Comparison of ENCODE assay signal across 29 cellular contexts in genomic region chr14:73267474-73267873, GRCh38. TPM values are rescaled to one million over a fixed set of nuclear protein-coding genes. Genes with fewer than 3 reads are reported as not detected.
DNase-seq lines count a peak whose midpoint lies in the region; ATAC-seq, FAIRE-seq and TF ChIP-seq lines count a peak whose summit lies in the region.
"Had no signal": no experiment of that assay in that cellular context is flagged by ENCODE, and none has a peak within 500 bp of the region (broad histone marks: within the 10 kb centered on the region; RNA-seq: fewer than 3 reads in every experiment).

No MANE protein-coding gene starts in this region.

- H3K18ac ChIP-seq in H1 (ENCODE audit: extremely low read depth, low read length), result no peak overlapping the region
- no peak overlapping the region for H3K18ac ChIP-seq in neuronal stem cell (ENCODE audit: low read length)

- H3K4me3 ChIP-seq in Caco-2 (ENCODE audit: low read depth, low read length) (no peak overlapping the region), Peyer's patch (no peak overlapping the region), H1 (ENCODE audit: extremely low read depth in 1 of 4, insufficient read depth in 2 of 4, low read depth in 3 of 4, low read length in 4 of 4) (no peak overlapping the region), neuronal stem cell (ENCODE audit: low read length in 2 of 2) (no peak overlapping the region), upper lobe of left lung (no peak overlapping the region)
- H3K4me3 ChIP-seq: BLaER1 treated with 17β-estradiol and CSF1 and Interleukin-3, amounts not matched to agents 10 nM and 100 nM; GM23338; HAP-1; SJSA1 had no signal

- H3K14ac ChIP-seq in H1 (ENCODE audit: insufficient read length) (no peak overlapping the region), neuronal stem cell (ENCODE audit: low read length) (no peak overlapping the region)

- FAIRE-seq in H1 (lab: Jason Lieb, UNC), result no peak
- FAIRE-seq: A204.1, G401.6, GM12892, GM18507 had no signal

- no peak overlapping the region for H3K4me3 Mint-ChIP-seq in Caco-2 (ENCODE audit: unreplicated experiment)
- H3K4me3 Mint-ChIP-seq: CD4-positive, alpha-beta T cell; GM23338; HFFc6 had no signal

- TF ChIP-seq RAD21 in H1 (IDR thresholded peaks at IDR 0.05 in 1 of 2, conservative IDR thresholded peaks at IDR 0.05 in 1 of 2; ENCODE audit: low read depth in 2 of 2, low read length in 2 of 2), result no peak

- H3K27ac Mint-ChIP-seq in Caco-2 (ENCODE audit: unreplicated experiment), result peak overlapping the region; percentile 7
- H3K27ac Mint-ChIP-seq: CD4-positive, alpha-beta T cell; GM23338; HFFc6; IgD-negative memory B cell had no signal

- no peak for TF ChIP-seq EP300 in H1 (IDR thresholded peaks at IDR 0.05; ENCODE audit: borderline replicate concordance in 1 of 2, low read depth in 2 of 2, low read length in 2 of 2)
- no peak for TF ChIP-seq EP300 in upper lobe of left lung (IDR thresholded peaks at IDR 0.05)

- H2AK5ac ChIP-seq in H1 (ENCODE audit: low read depth, low read length) (no peak overlapping the region), neuronal stem cell (ENCODE audit: low read depth, low read length) (no peak overlapping the region)

- POLR2A ChIA-PET in Caco-2 (lab: Charles Lee) (interaction anchor here (0.5 kb wide), 1 partner anchor 341 kb away, joined by 3 read pairs; the partner anchor contains the start of gene DCAF4), H1 (lab: Charles Lee; ENCODE audit: partially characterized antibody) (interaction anchor here (0.9 to 2.3 kb wide), 2 partner anchors 15 to 30 kb away, joined by 3 to 11 read pairs; partner anchors contain the start of gene PAPLN)

- H2BK120ac ChIP-seq in H1 (replicated peaks; ENCODE audit: low read depth, low read length), result no peak overlapping the region
- no peak overlapping the region for H2BK120ac ChIP-seq in neuronal stem cell (ENCODE audit: low read depth, low read length)

- H3K4me1 ChIP-seq in Caco-2 (peaks cover 3% of the 10 kb centered on the region; the same call in 1 of the 2 replicates), Peyer's patch (peaks cover 0 to 8% (median 0%) of the 10 kb centered on the region in 4 donors), H1 (replicated peaks in 1 of 4; ENCODE audit: control insufficient read depth in 3 of 4, insufficient read depth in 4 of 4, low read length in 3 of 4) (peaks cover 0 to 6% (median 3%) of the 10 kb centered on the region in 4 experiments; a peak in 5 of 7 replicates), neuronal stem cell (ENCODE audit: control insufficient read depth in 2 of 2, insufficient read depth in 1 of 2, low read depth in 1 of 2, low read length in 2 of 2) (no peaks in the 10 kb centered on the region), upper lobe of left lung (peaks cover 5 to 15% (median 12%) of the 10 kb centered on the region in 4 donors)
- H3K4me1 ChIP-seq: HAP-1, SJSA1 had no signal

- no peak overlapping the region for H3K56ac ChIP-seq in H1 (replicated peaks; ENCODE audit: insufficient read length, low read depth, low read length)

- no peak for ATAC-seq in stimulated activated naive CD8-positive, alpha-beta T cell treated with anti-CD3 and anti-CD28 coated beads, Interleukin-15, Interleukin-2, amounts not matched to agents 100 U/mL and 50 U/mL, for 24 hours
- ATAC-seq in upper lobe of left lung (ENCODE audit: low FRiP score in 2 of 2), result no peak
- ATAC-seq: GM23338, Right ventricle myocardium inferior had no signal

- no peak overlapping the region for H2BK20ac ChIP-seq in H1 (ENCODE audit: low read length)

- no peak overlapping the region for H2BK12ac ChIP-seq in H1 (ENCODE audit: low read depth, low read length)
- H2BK12ac ChIP-seq in neuronal stem cell (ENCODE audit: low read length), result no peak overlapping the region

- H2BK5ac ChIP-seq in H1 (ENCODE audit: low read depth, low read length) (no peak overlapping the region), neuronal stem cell (ENCODE audit: low read length) (no peak overlapping the region)

- H2BK15ac ChIP-seq in H1 (ENCODE audit: low read length), result no peak overlapping the region
- H2BK15ac ChIP-seq in neuronal stem cell (ENCODE audit: low read length), result no peak overlapping the region

- H3K4me1 Mint-ChIP-seq in Caco-2 (ENCODE audit: low read depth, unreplicated experiment), result no peaks in the 10 kb centered on the region

- BruUV-seq in Caco-2 (replicated peaks; lab: Mats Ljungman, UMichigan), result no TSS peak

- no peaks in the 10 kb centered on the region; the same call in 1 of the 2 replicates for H3K23me2 ChIP-seq in H1 (ENCODE audit: low read depth, low read length)

- no peaks in the 10 kb centered on the region for H3K27me3 ChIP-seq in Caco-2 (replicated peaks; ENCODE audit: control insufficient read depth, insufficient read depth, low read length)
- no peaks in the 10 kb centered on the region for H3K27me3 ChIP-seq in Peyer's patch
- H3K27me3 ChIP-seq in H1 (replicated peaks in 1 of 4; ENCODE audit: control insufficient read depth in 3 of 4, extremely low read depth in 1 of 4, insufficient read depth in 3 of 4, low read length in 3 of 4), result peaks cover 0 to 4% (median 0%) of the 10 kb centered on the region in 4 experiments; a peak in 1 of 7 replicates
- H3K27me3 ChIP-seq in neuronal stem cell (ENCODE audit: control insufficient read depth in 3 of 3, insufficient read depth in 3 of 3, low read depth in 1 of 3, low read length in 3 of 3), result no peaks in the 10 kb centered on the region
- H3K27me3 ChIP-seq in upper lobe of left lung, result no peaks in the 10 kb centered on the region
- H3K27me3 ChIP-seq: BLaER1 treated with 17β-estradiol and CSF1 and Interleukin-3, amounts not matched to agents 10 nM and 100 nM; SJSA1 had no signal

- TF ChIP-seq CTCF in Caco-2 (IDR thresholded peaks at IDR 0.05; ENCODE audit: insufficient read depth in 1 of 2, low read depth in 1 of 2, low read length in 1 of 2, severe bottlenecking in 1 of 2, unreplicated experiment in 1 of 2) (no peak), Peyer's patch (IDR thresholded peaks at IDR 0.05) (no peak), H1 (IDR thresholded peaks at IDR 0.05; ENCODE audit: control extremely low read depth in 1 of 3, insufficient read depth in 1 of 3, low read depth in 1 of 3, low read length in 3 of 3) (no peak), upper lobe of left lung (IDR thresholded peaks at IDR 0.05) (no peak)

- H3K4ac ChIP-seq in H1 (replicated peaks; ENCODE audit: insufficient read length, low read depth, low read length) (no peak overlapping the region), neuronal stem cell (ENCODE audit: low read length) (no peak overlapping the region)

- H3K23ac ChIP-seq in H1 (ENCODE audit: insufficient read length) (no peak overlapping the region), neuronal stem cell (ENCODE audit: low read depth, low read length, poor library complexity) (peak overlapping the region; percentile 3)

- 97% methylated on average over 6 of the region's 6 CpGs; no CpG with 5 or more reads in 1 of the 2 experiments for WGBS in H1 (ENCODE audit: extremely low coverage in 1 of 2, insufficient coverage in 1 of 2, insufficient read length in 1 of 2, insufficient replicate concordance in 2 of 2, low coverage in 1 of 2, low lambda C conversion rate in 2 of 2, missing lambda C conversion rate in 1 of 2), 2 experiments
- no CpG with 5 or more reads among the region's 6 CpGs for WGBS in neuronal stem cell (ENCODE audit: extremely low coverage in 2 of 2, insufficient read length in 2 of 2, insufficient replicate concordance in 1 of 2), 2 donors
- WGBS in upper lobe of left lung, 2 donors, result 96 to 98% methylated on average over 6 of the region's 6 CpGs

- H3K9me3 ChIP-seq in Caco-2 (no peaks in the 10 kb centered on the region), Peyer's patch (no peaks in the 10 kb centered on the region), H1 (ENCODE audit: insufficient read depth in 2 of 2, low read depth in 1 of 2, low read length in 1 of 2) (no peaks in the 10 kb centered on the region), neuronal stem cell (replicated peaks in 1 of 2; ENCODE audit: control insufficient read depth in 2 of 2, insufficient read depth in 1 of 2, low read depth in 1 of 2, low read length in 2 of 2) (no peaks in the 10 kb centered on the region), upper lobe of left lung (no peaks in the 10 kb centered on the region)
- H3K9me3 ChIP-seq: BLaER1 treated with 17β-estradiol and CSF1 and Interleukin-3, amounts not matched to agents 10 nM and 100 nM; HAP-1; SJSA1 had no signal

- H4K91ac ChIP-seq in H1 (replicated peaks; ENCODE audit: insufficient read length, low read length), result no peak overlapping the region
- H4K91ac ChIP-seq in neuronal stem cell (ENCODE audit: low read depth, low read length, poor library complexity), result no peak overlapping the region

- no peaks in the 10 kb centered on the region for H3K9me3 Mint-ChIP-seq in Caco-2 (ENCODE audit: unreplicated experiment)
- H3K9me3 Mint-ChIP-seq: CD4-positive, alpha-beta T cell; GM23338; HFFc6; IgD-negative memory B cell had no signal

- H4K5ac ChIP-seq in H1 (ENCODE audit: insufficient read length, low read depth, low read length), result no peak overlapping the region

- no peaks in the 10 kb centered on the region for H3K27me3 Mint-ChIP-seq in Caco-2 (ENCODE audit: insufficient read depth, unreplicated experiment)

- intact Hi-C loops in Caco-2 (cut with micrococcal nuclease; ENCODE audit: unreplicated experiment), result no loop called here

- H3K36me3 ChIP-seq in Caco-2 (ENCODE audit: control insufficient read depth, insufficient read depth, low read length) (no peaks in the 10 kb centered on the region), Peyer's patch (no peaks in the 10 kb centered on the region), H1 (ENCODE audit: control insufficient read depth in 2 of 4, insufficient read depth in 4 of 4, low read length in 3 of 4) (peaks cover 3 to 26% (median 11%) of the 10 kb centered on the region in 4 experiments; a peak in 7 of 8 replicates), neuronal stem cell (replicated peaks in 1 of 2; ENCODE audit: control insufficient read depth in 2 of 2, insufficient read depth in 2 of 2, low read length in 2 of 2) (peaks cover 5 to 31% of the 10 kb centered on the region in 2 donors), upper lobe of left lung (peaks cover 0 to 2% (median 0%) of the 10 kb centered on the region in 4 donors)

- H3K27ac ChIP-seq in Peyer's patch (no peak overlapping the region), H1 (ENCODE audit: low read depth, low read length) (no peak overlapping the region), neuronal stem cell (replicated peaks; ENCODE audit: low read length) (no peak overlapping the region), upper lobe of left lung (no peak overlapping the region)
- H3K27ac ChIP-seq: BLaER1 treated with 17β-estradiol and CSF1 and Interleukin-3, amounts not matched to agents 10 nM and 100 nM; SJSA1 had no signal

- H3K36me3 Mint-ChIP-seq in Caco-2 (ENCODE audit: insufficient read depth, unreplicated experiment), result peaks cover 7% of the 10 kb centered on the region

- no peaks in the 10 kb centered on the region for H3K79me2 ChIP-seq in H1 (ENCODE audit: control insufficient read depth in 1 of 2, insufficient read depth in 2 of 2, low read length in 2 of 2)

- H3K9ac ChIP-seq in H1 (replicated peaks in 1 of 4; ENCODE audit: extremely low read depth in 1 of 4, low read depth in 3 of 4, low read length in 3 of 4) (no peak overlapping the region), neuronal stem cell (ENCODE audit: low read depth, low read length, poor library complexity) (no peak overlapping the region)
- H3K9ac ChIP-seq: BLaER1 treated with 17β-estradiol and CSF1 and Interleukin-3, amounts not matched to agents 10 nM and 100 nM had no signal

- no peak overlapping the region for H3K4me2 ChIP-seq in H1 (ENCODE audit: insufficient read depth in 1 of 2, low read depth in 2 of 2, low read length in 2 of 2)
- H3K4me2 ChIP-seq in neuronal stem cell (ENCODE audit: insufficient read depth, low read length, poor library complexity, severe bottlenecking), result no peak overlapping the region
- H3K4me2 ChIP-seq: BLaER1 treated with 17β-estradiol and CSF1 and Interleukin-3, amounts not matched to agents 10 nM and 100 nM; GM23338 had no signal

- H4K8ac ChIP-seq in H1 (ENCODE audit: extremely low read depth, insufficient read depth, low read length), result 0 out of 2 replicates have a peak overlapping the region, but pooled peaks have one; percentile 14
- no peak overlapping the region for H4K8ac ChIP-seq in neuronal stem cell (ENCODE audit: low read depth, low read length)

- no peaks in the 10 kb centered on the region for H3K79me1 ChIP-seq in H1 (ENCODE audit: low read depth, low read length)
- H3K79me1 ChIP-seq in neuronal stem cell (ENCODE audit: low read depth, low read length), result no peaks in the 10 kb centered on the region

- DNase-seq in Caco-2, result no peak
- peak in 2 of 3 donors; percentile 17 to 39 for DNase-seq in Peyer's patch
- DNase-seq in H1 (ENCODE audit: low read depth in 1 of 2, low spot score in 2 of 2), result no peak
- no peak for DNase-seq in neuronal stem cell (ENCODE audit: low spot score)
- DNase-seq in stimulated activated naive CD8-positive, alpha-beta T cell treated with anti-CD3 and anti-CD28 coated beads, Interleukin-15, Interleukin-2, amounts not matched to agents 100 U/mL and 50 U/mL, for 24 hours, result no peak
- DNase-seq in upper lobe of left lung, result no peak
- DNase-seq in KBM-7, result no peak
- DNase-seq: AML-193; CD4-positive, alpha-beta T cell; COR-L47; HFFc6; Karpas-422; NCI-H1105; NCI-H1436 treated with DMSO at 0.1 percent for 48 hours; NCI-H187 treated with DMSO at 0.1 percent for 48 hours; NCI-H2171 treated with DMSO at 0.1 percent for 48 hours; NCI-H345; NCI-H524 treated with DMSO at 0.1 percent for 48 hours; NCI-H774 had no signal

- TF ChIP-seq POLR2A in Peyer's patch (IDR thresholded peaks at IDR 0.05), result no peak
- TF ChIP-seq POLR2A in H1 (IDR thresholded peaks at IDR 0.05; ENCODE audit: control extremely low read depth in 1 of 2, low read depth in 2 of 2, low read length in 2 of 2), result 0 out of 3 replicates have a peak, but pooled peaks of 1 of the 2 experiments have one; percentile 10
- no peak for TF ChIP-seq POLR2A in upper lobe of left lung (IDR thresholded peaks at IDR 0.05)

- H4K20me1 ChIP-seq in H1 (replicated peaks in 1 of 2; ENCODE audit: control insufficient read depth in 1 of 2, insufficient read depth in 2 of 2, low read length in 2 of 2), result no peaks in the 10 kb centered on the region

- H2AFZ ChIP-seq in H1 (ENCODE audit: low read length), result no peak overlapping the region
- H2AFZ ChIP-seq in neuronal stem cell (ENCODE audit: low read length), result no peak overlapping the region
- H2AFZ ChIP-seq: GM23338 had no signal

- CTCF ChIA-PET in Caco-2 (lab: Charles Lee) (interaction anchor here (0.6 kb wide), 1 partner anchor 205 kb away, joined by 3 read pairs; no protein-coding TSS in a partner anchor), H1 (lab: Charles Lee; ENCODE audit: partially characterized antibody) (interaction anchor here (0.7 to 5.1 kb wide), 5 partner anchors 11 to 36 kb away, joined by 3 to 46 read pairs (median 4); no protein-coding TSS in a partner anchor)

- in situ Hi-C loops in KBM-7 (cut with MboI; ENCODE audit: low pct_unique_long_range_greater_than_20kb, low sequenced_read_pairs), result no loop called here

RNA-seq across cellular contexts. Expression of gene PAPLN, which starts 30.2 kb away (rescaled TPM):
- total RNA-seq in Caco-2 (2022) (2.7 and 3.0 TPM in 2 replicates), Peyer's patch (10 to 100 TPM in 2 of 4 donors, 1 to 10 TPM in 2; 8.1 to 27.2 (median 12.7) TPM), upper lobe of left lung (10 to 100 TPM; 10.3 to 62.9 (median 16.5) TPM)
- total RNA-seq in H1 (2021; fragmentation: NEBNext Ultra II Directional; extraction: Animal tissue kit (Norgen Biotek cat#: 25700)), result 14.8 and 15.9 TPM in 2 replicates
- polyA plus RNA-seq in H1 (2011; rRNA removed), result 25.6 and 33.7 TPM in 2 replicates
- 34.9 TPM for polyA plus RNA-seq in H1 (2011; cell fraction: cytosol; rRNA removed)
- 176 TPM for polyA plus RNA-seq in H1 (2011; cell fraction: nucleus; rRNA removed)
- polyA plus RNA-seq in H1 (2012, experiment 1 of 2), result 23.8 to 37.0 TPM (median 27.7 TPM) in 4 replicates
- polyA plus RNA-seq in H1 (2012, experiment 2 of 2), result 10.2 TPM
- 4.1 TPM for polyA plus RNA-seq in H1 (2013, experiment 1 of 2)
- 3.1 TPM for polyA plus RNA-seq in H1 (2013, experiment 2 of 2)
- 22.0 and 24.4 TPM in 2 replicates for polyA minus RNA-seq in H1 (2011; rRNA and poly(A)+ RNA removed)
- 22.1 TPM for polyA minus RNA-seq in H1 (2011; cell fraction: cytosol; rRNA and poly(A)+ RNA removed)
- polyA minus RNA-seq in H1 (2011; cell fraction: nucleus; rRNA and poly(A)+ RNA removed), result 58.7 TPM
- 15.1 TPM for polyA plus RNA-seq in neuronal stem cell (2013, experiment 1 of 2)
- polyA plus RNA-seq in neuronal stem cell (2013, experiment 2 of 2), result 15.7 TPM

Comparison
In these comparisons a context has a peak if more than half of its experiments do, and no peak if none do; other contexts are left out.
1. DNase-seq: peak in Peyer's patch (2 of 3); none in Caco-2 (0 of 2), H1 (0 of 2), neuronal stem cell (single experiment), stimulated activated naive CD8-positive, alpha-beta T cell treated with anti-CD3 and anti-CD28 coated beads, Interleukin-15, Interleukin-2, amounts not matched to agents 100 U/mL and 50 U/mL, for 24 hours (single experiment), upper lobe of left lung (0 of 2) and KBM-7 (single experiment).